ENCODE assay signal across 34 cellular contexts in genomic region chr10:84018826-84019225, GRCh38.
"Had no signal": no experiment of that assay in that cellular context is flagged by ENCODE, and none has a peak within 500 bp of the region (broad histone marks: within the 10 kb centered on the region; RNA-seq: fewer than 3 reads in every experiment).

No MANE protein-coding gene starts in this region.

- DNase-seq: Karpas-422, Kasumi-1, KG1, MG63, MM.1S, MV-4-11, NCI-H1048, NCI-H1092, NCI-H1092 treated with DMSO at 0.1 percent for 48 hours, NCI-H1105, NCI-H1105 treated with DMSO at 0.1 percent for 48 hours, NCI-H1417, NCI-H1417 treated with DMSO at 0.1 percent for 48 hours, NCI-H1436, NCI-H1436 treated with DMSO at 0.1 percent for 48 hours, NCI-H146, NCI-H1694, NCI-H1694 treated with DMSO at 0.1 percent for 48 hours, NCI-H187, NCI-H187 treated with DMSO at 0.1 percent for 48 hours, NCI-H1930, NCI-H2029, NCI-H2029 treated with DMSO at 0.1 percent for 48 hours, NCI-H2081, NCI-H2081 treated with DMSO at 0.1 percent for 48 hours, NCI-H2107, NCI-H2171, NCI-H2171 treated with DMSO at 0.1 percent for 48 hours, NCI-H2227 treated with DMSO at 0.1 percent for 48 hours, NCI-H226, NCI-H345, NCI-H446, NCI-H446 treated with DMSO at 0.1 percent for 48 hours had no signal

- H3K36me3 ChIP-seq: MG63 had no signal

- H3K9me3 ChIP-seq: MG63 had no signal

- H3K4me3 ChIP-seq: MG63 had no signal

- H3K27ac ChIP-seq: KMS-11 had no signal
